ENCODE assay signal across 1 cellular context in genomic region chr22:19440411-19441195, GRCh38.
TF ChIP-seq lines count a peak whose summit lies in the region.

No MANE protein-coding gene starts in this region.

TF ChIP-seq in H1, 55 proteins besides CTCF, POLR2A, EP300 and RAD21:
- TF ChIP-seq CHD2 (IDR thresholded peaks at IDR 0.05; ENCODE audit: low read length) (no peak), POLR2AphosphoS5 (IDR thresholded peaks at IDR 0.05; ENCODE audit: low read depth, low read length) (peak; percentile 55; the same call in 1 of the 2 replicates), CREB1 (IDR thresholded peaks at IDR 0.05) (no peak)
